In genomic region chr1:244864253-244865027, GRCh38 we compare ENCODE assay signal across 8 cellular contexts. TPM values are rescaled to one million over a fixed set of nuclear protein-coding genes. Genes with fewer than 3 reads are reported as not detected.
A peak's percentile ranks its signal among the peaks of the same experiment; 100 is the strongest.
DNase-seq lines count a peak whose midpoint lies in the region; ATAC-seq, FAIRE-seq and TF ChIP-seq lines count a peak whose summit lies in the region.

TSS of gene HNRNPU (minus strand) at chr1:244864543. CDS start at chr1:244864307, 236 bp downstream.

- peaks cover 16 to 27% (median 20%) of the 10 kb centered on the region in 3 donors for H3K4me1 ChIP-seq in pancreas
- H3K4me1 ChIP-seq in tibial artery, result peaks cover 0 to 37% (median 21%) of the 10 kb centered on the region in 4 donors

- no peak for FAIRE-seq in pancreas (lab: Jason Lieb, UNC)

- no peaks in the 10 kb centered on the region for H3K27me3 ChIP-seq in pancreas
- no peaks in the 10 kb centered on the region for H3K27me3 ChIP-seq in tibial artery

- intact Hi-C loops in Right ventricle myocardium inferior (cut with DNase I) (loop anchor here (1.0 to 5.0 kb wide), 4 partner anchors 30 to 178 kb away; no protein-coding TSS in a partner anchor), pancreas (cut with DNase I) (no loop called here), tibial artery (cut with DNase I; ENCODE audit: low total_unique reads) (loop anchor here (1.0 to 10.0 kb wide), 3 partner anchors 106 to 262 kb away; partner anchors contain the start of gene DESI2)

- H3K9me3 ChIP-seq in pancreas, result no peaks in the 10 kb centered on the region
- H3K9me3 ChIP-seq in tibial artery, result no peaks in the 10 kb centered on the region

- H3K27ac ChIP-seq in pancreas (peak within 1 kb of the TSS; percentile 96 to 100 (median 98)), tibial artery (peak within 1 kb of the TSS; percentile 100)

- 0% methylated on average over 71 of the region's 71 CpGs for WGBS in pancreas, 2 donors

- ATAC-seq in HG02759 (IDR thresholded peaks at IDR 0.05; ENCODE audit: unreplicated experiment), result peak; percentile 72
- ATAC-seq in Right ventricle myocardium inferior, result peak; percentile 94
- ATAC-seq in pancreas, result peak; percentile 83 to 94 (median 88)

- H3K36me3 ChIP-seq in pancreas (peaks cover 7 to 9% (median 8%) of the 10 kb centered on the region in 3 donors), tibial artery (peaks cover 10 to 18% (median 16%) of the 10 kb centered on the region in 3 donors)

- DNase-seq in NCI-H1417 (lab: John Stamatoyannopoulos, UW) (peak; percentile 96 to 98 (median 96)), SW 1271 (lab: John Stamatoyannopoulos, UW) (peak; percentile 98), Right ventricle myocardium inferior (ENCODE audit: missing footprints) (peak; percentile 99), pancreas (peak; percentile 94 to 98 (median 98)), tibial artery (peak; percentile 97 to 98)
- DNase-seq in activated naive CD8-positive, alpha-beta T cell treated with anti-CD3 and anti-CD28 coated beads, Interleukin-2, amount 50 U/mL, for 16 hours (ENCODE audit: low read depth, low spot score), result peak; percentile 93

- TF ChIP-seq CTCF in GM12873 (IDR thresholded peaks at IDR 0.05; ENCODE audit: insufficient read depth, low read depth, low read length, missing control alignments), result peak; percentile 48
- peak in 1 of 4 donors; percentile 13 for TF ChIP-seq CTCF in pancreas (IDR thresholded peaks at IDR 0.05)
- TF ChIP-seq CTCF in tibial artery (IDR thresholded peaks at IDR 0.05), result peak; percentile 24 to 45

- peak within 1 kb of the TSS; percentile 87 to 99 (median 97) for H3K4me3 ChIP-seq in pancreas
- H3K4me3 ChIP-seq in tibial artery, result peak within 1 kb of the TSS; percentile 96 to 98

RNA-seq across cellular contexts. Expression of gene HNRNPU, which starts in this region (rescaled TPM):
- 165 TPM for total RNA-seq in Right ventricle myocardium inferior
- total RNA-seq in pancreas, result 100 to 1,000 TPM in 4 of 6 donors, 10 to 100 TPM in 2; 87.9 to 157 (median 115) TPM
- polyA plus RNA-seq in pancreas, result 100 to 1,000 TPM in 1 of 2 donors, 10 to 100 TPM in 1; 59.1 to 111 TPM

Comparison
In these comparisons a context has a peak if more than half of its experiments do, and no peak if none do; other contexts are left out.
1. Peak in every context shown above with its lines: DNase-seq, ATAC-seq, H3K4me3 ChIP-seq and H3K27ac ChIP-seq.
2. intact Hi-C loops: an anchor here in Right ventricle myocardium inferior (1.0 to 5.0 kb wide) and tibial artery (1.0 to 10.0 kb wide); none called in pancreas.